Comparison of ENCODE assay signal across 1 cellular context in the genomic region with DNA sequence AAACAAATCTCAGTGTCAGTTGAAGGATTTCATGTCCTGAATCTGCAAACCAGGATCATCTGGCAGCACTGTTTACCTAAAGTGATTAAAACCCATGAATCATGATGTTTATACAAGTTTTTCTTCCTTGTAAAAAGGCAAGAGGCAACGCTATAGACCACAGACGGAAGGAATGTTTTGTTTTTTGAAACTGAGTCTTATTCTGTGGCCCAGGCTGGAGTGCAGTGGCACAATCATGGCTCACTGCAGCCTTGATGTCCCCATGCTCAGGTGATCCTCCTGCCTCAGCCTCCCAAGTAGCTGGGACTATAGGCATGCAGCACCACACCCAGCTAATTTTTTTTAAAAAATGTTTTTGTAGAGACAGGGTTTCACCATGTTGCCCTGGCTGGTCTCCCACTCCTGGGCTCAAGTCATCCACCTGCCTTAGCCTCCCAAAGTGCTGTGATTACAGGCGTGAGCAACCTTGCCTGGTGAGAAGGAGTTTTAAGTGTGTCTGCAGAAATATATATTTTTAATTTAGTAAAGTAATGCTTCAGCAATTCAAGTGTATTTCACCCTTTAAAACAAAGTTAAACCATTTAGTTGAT.
TF ChIP-seq lines count a peak whose summit lies in the region.

No MANE protein-coding gene starts in this region.

TF ChIP-seq in A549, 52 proteins besides CTCF, POLR2A, EP300 and RAD21 (continued from another document):
- TF ChIP-seq JUNB (IDR thresholded peaks at IDR 0.05) (peak; percentile 52; the same call in 1 of the 2 replicates), JUN (IDR thresholded peaks at IDR 0.05) (no peak), FOXS1 (CRISPR knock-in tag; IDR thresholded peaks at IDR 0.05) (peak; percentile 72; the same call in 1 of the 2 replicates)
